ENCODE assay signal across 10 cellular contexts in genomic region chr1:3903141-3904005, GRCh38. TPM values are rescaled to one million over a fixed set of nuclear protein-coding genes. Genes with fewer than 3 reads are reported as not detected.
DNase-seq lines count a peak whose midpoint lies in the region; ATAC-seq and TF ChIP-seq lines count a peak whose summit lies in the region.
"Had no signal": no experiment of that assay in that cellular context is flagged by ENCODE, and none has a peak within 500 bp of the region (broad histone marks: within the 10 kb centered on the region; RNA-seq: fewer than 3 reads in every experiment).

No MANE protein-coding gene starts in this region.

- no peak for TF ChIP-seq EP300 in transverse colon (IDR thresholded peaks at IDR 0.05; ENCODE audit: low read depth)

- H3K9me3 ChIP-seq in RWPE2 (ENCODE audit: severe bottlenecking), result peaks cover 8% of the 10 kb centered on the region
- H3K9me3 ChIP-seq in transverse colon, result peaks cover 0 to 3% of the 10 kb centered on the region in 2 donors

- no peak for DNase-seq in activated naive CD8-positive, alpha-beta T cell treated with anti-CD3 and anti-CD28 coated beads, Interleukin-2, amount 50 U/mL, for 24 hours
- DNase-seq in RWPE2 (ENCODE audit: low spot score), result peak; percentile 25
- peak; percentile 18 for DNase-seq in glomerular visceral epithelial cell (ENCODE audit: extremely low spot score)
- DNase-seq in transverse colon, result peak; percentile 40
- DNase-seq: MV-4-11, trophoblast cell had no signal

- in situ Hi-C loops in transverse colon (cut with MboI; ENCODE audit: low pct_ligation_motif_present in 1 of 4, low pct_unique_long_range_greater_than_20kb in 1 of 4, low sequenced_read_pairs in 3 of 4), result no loop called here

- H3K36me3 ChIP-seq in RWPE2 (ENCODE audit: low read depth) (0 out of 2 replicates have a peak, but pooled peaks cover 4% of the 10 kb centered on the region), transverse colon (no peaks in the 10 kb centered on the region)

- peak overlapping the region; percentile 35 for H3K4me3 Mint-ChIP-seq in activated naive CD8-positive, alpha-beta T cell
- H3K4me3 Mint-ChIP-seq in activated naive CD8-positive, alpha-beta T cell treated with anti-CD3 and anti-CD28 coated beads, Interleukin-2, amount 50 U/mL, for 24 hours, result no peak overlapping the region

- H3K27ac ChIP-seq in RWPE2 (ENCODE audit: poor library complexity, severe bottlenecking) (no peak overlapping the region), transverse colon (peak overlapping the region in 2 of 4 donors; percentile 11)

- no peaks in the 10 kb centered on the region for H3K4me1 ChIP-seq in RWPE2 (ENCODE audit: insufficient read depth, poor library complexity, severe bottlenecking)
- peaks cover 7 to 28% (median 19%) of the 10 kb centered on the region in 4 donors for H3K4me1 ChIP-seq in transverse colon

- no peaks in the 10 kb centered on the region for H3K27me3 Mint-ChIP-seq in activated naive CD8-positive, alpha-beta T cell
- no peaks in the 10 kb centered on the region for H3K27me3 Mint-ChIP-seq in activated naive CD8-positive, alpha-beta T cell treated with anti-CD3 and anti-CD28 coated beads, Interleukin-2, amount 50 U/mL, for 24 hours

- H3K27me3 ChIP-seq in RWPE2 (ENCODE audit: insufficient read depth, poor library complexity, severe bottlenecking) (no peaks in the 10 kb centered on the region), transverse colon (no peaks in the 10 kb centered on the region)

- intact Hi-C loops in transverse colon (cut with DNase I; ENCODE audit: low total_unique reads), result no loop called here

- H3K27ac Mint-ChIP-seq in activated naive CD8-positive, alpha-beta T cell, result peak overlapping the region; percentile 46
- no peak overlapping the region for H3K27ac Mint-ChIP-seq in activated naive CD8-positive, alpha-beta T cell treated with anti-CD3 and anti-CD28 coated beads, Interleukin-2, amount 50 U/mL, for 24 hours

- H3K9me3 Mint-ChIP-seq in activated naive CD8-positive, alpha-beta T cell (ENCODE audit: low read depth), result no peaks in the 10 kb centered on the region
- H3K9me3 Mint-ChIP-seq in activated naive CD8-positive, alpha-beta T cell treated with anti-CD3 and anti-CD28 coated beads, Interleukin-2, amount 50 U/mL, for 24 hours, result no peaks in the 10 kb centered on the region

- H3K4me1 Mint-ChIP-seq in activated naive CD8-positive, alpha-beta T cell (ENCODE audit: low read depth), result peaks cover 33% of the 10 kb centered on the region
- peaks cover 39% of the 10 kb centered on the region for H3K4me1 Mint-ChIP-seq in activated naive CD8-positive, alpha-beta T cell treated with anti-CD3 and anti-CD28 coated beads, Interleukin-2, amount 50 U/mL, for 24 hours

- no peak for TF ChIP-seq POLR2A in transverse colon (IDR thresholded peaks at IDR 0.05)

- peaks cover 3% of the 10 kb centered on the region for H3K36me3 Mint-ChIP-seq in activated naive CD8-positive, alpha-beta T cell
- H3K36me3 Mint-ChIP-seq in activated naive CD8-positive, alpha-beta T cell treated with anti-CD3 and anti-CD28 coated beads, Interleukin-2, amount 50 U/mL, for 24 hours (ENCODE audit: low read depth), result peaks cover 3% of the 10 kb centered on the region

- H3K4me3 ChIP-seq in RWPE2 (ENCODE audit: severe bottlenecking), result no peak overlapping the region
- H3K4me3 ChIP-seq in transverse colon, result no peak overlapping the region

- ATAC-seq in activated naive CD8-positive, alpha-beta T cell treated with anti-CD3 and anti-CD28 coated beads, Interleukin-2, amount 50 U/mL, for 24 hours, result no peak
- ATAC-seq in RWPE2 (ENCODE audit: low read depth), result no peak
- ATAC-seq in GM21723 (IDR thresholded peaks at IDR 0.05; ENCODE audit: unreplicated experiment), result no peak
- ATAC-seq in GM21529 (IDR thresholded peaks at IDR 0.05; ENCODE audit: unreplicated experiment), result no peak
- no peak for ATAC-seq in HG02885 (IDR thresholded peaks at IDR 0.05; ENCODE audit: poor library complexity, unreplicated experiment)

- WGBS in transverse colon (ENCODE audit: low coverage in 1 of 2), 2 donors, result 50 to 55% methylated on average over 5 to 16 of the region's 16 CpGs

- no peak for TF ChIP-seq CTCF in RWPE2 (IDR thresholded peaks at IDR 0.05; ENCODE audit: poor library complexity, severe bottlenecking)
- TF ChIP-seq CTCF in transverse colon (IDR thresholded peaks at IDR 0.05), result no peak

RNA-seq across cellular contexts. Expression of gene C1orf174, which starts 3.3 kb away (rescaled TPM):
- 10 to 100 TPM; 23.5 to 45.4 (median 36.6) TPM for total RNA-seq in transverse colon

RNA-seq across cellular contexts. Expression of gene DFFB, which starts 46.1 kb away (rescaled TPM):
- total RNA-seq in transverse colon, result 10 to 100 TPM in 2 of 4 donors, 1 to 10 TPM in 1, not detected in 1; 7.4 to 18.3 (median 15.7) TPM

RNA-seq across cellular contexts. Expression of gene CEP104, which starts 46.4 kb away (rescaled TPM):
- total RNA-seq in transverse colon, result 10 to 100 TPM; 34.4 to 57.7 (median 43.5) TPM
